ENCODE assay signal across 15 cellular contexts in genomic region chr18:44708451-44709083, GRCh38. TPM values are rescaled to one million over a fixed set of nuclear protein-coding genes. Genes with fewer than 3 reads are reported as not detected.
A peak's percentile ranks its signal among the peaks of the same experiment; 100 is the strongest.
DNase-seq lines count a peak whose midpoint lies in the region; ATAC-seq and TF ChIP-seq lines count a peak whose summit lies in the region.
"Had no signal": no experiment of that assay in that cellular context is flagged by ENCODE, and none has a peak within 500 bp of the region (broad histone marks: within the 10 kb centered on the region; RNA-seq: fewer than 3 reads in every experiment).

No MANE protein-coding gene starts in this region.

- no peaks in the 10 kb centered on the region for H3K36me3 ChIP-seq in ACC112 (ENCODE audit: insufficient read depth, low read length)
- peaks cover 0 to 6% (median 0%) of the 10 kb centered on the region in 4 donors for H3K36me3 ChIP-seq in sigmoid colon

- TF ChIP-seq EP300 in sigmoid colon (IDR thresholded peaks at IDR 0.05) = no peak

- H3K9me3 ChIP-seq in right cardiac atrium (ENCODE audit: control insufficient read depth, low read length) (no peaks in the 10 kb centered on the region), sigmoid colon (no peaks in the 10 kb centered on the region)
- H3K9me3 ChIP-seq: A549 had no signal

- no TSS peak for BruUV-seq in Calu3 (replicated peaks; lab: Mats Ljungman, UMichigan)

- TF ChIP-seq POLR2A in sigmoid colon (IDR thresholded peaks at IDR 0.05) = no peak

- H3K4me3 ChIP-seq in ACC112 (ENCODE audit: low read depth, low read length) (peak overlapping the region; percentile 56), right cardiac atrium (ENCODE audit: low read length) (no peak overlapping the region), sigmoid colon (no peak overlapping the region)
- H3K4me3 ChIP-seq: A549 had no signal

- H3K9me3 Mint-ChIP-seq in Calu3 (ENCODE audit: low read depth, unreplicated experiment) = no peaks in the 10 kb centered on the region

- H3K36me3 Mint-ChIP-seq in Calu3 (ENCODE audit: insufficient read depth, unreplicated experiment) = no peaks in the 10 kb centered on the region

- no peaks in the 10 kb centered on the region for H3K27me3 ChIP-seq in ACC112 (ENCODE audit: insufficient read depth, low read length)
- no peaks in the 10 kb centered on the region for H3K27me3 ChIP-seq in right cardiac atrium (ENCODE audit: control insufficient read depth, insufficient read depth)
- no peaks in the 10 kb centered on the region for H3K27me3 ChIP-seq in sigmoid colon

- no peak overlapping the region for H3K27ac Mint-ChIP-seq in Calu3 (ENCODE audit: unreplicated experiment)

- CTCF ChIA-PET in Calu3 (lab: Charles Lee) = no interaction called here

- H3K4me3 Mint-ChIP-seq in Calu3 (ENCODE audit: low read depth, unreplicated experiment) = no peak overlapping the region

- no peaks in the 10 kb centered on the region for H3K27me3 Mint-ChIP-seq in Calu3 (ENCODE audit: unreplicated experiment)

- TF ChIP-seq CTCF in sigmoid colon (IDR thresholded peaks at IDR 0.05) = no peak
- no peak for TF ChIP-seq CTCF in Calu3 (IDR thresholded peaks at IDR 0.05; ENCODE audit: unreplicated experiment)

- H3K4me1 Mint-ChIP-seq in Calu3 (ENCODE audit: low read depth, unreplicated experiment) = no peaks in the 10 kb centered on the region

- DNase-seq in astrocyte of the hippocampus (ENCODE audit: low read depth, low spot score) (peak; percentile 55), right cardiac atrium (peak in 2 of 3 donors; percentile 32 to 68), sigmoid colon (no peak), NCI-H1048 (lab: John Stamatoyannopoulos, UW) (no peak), Calu3 (no peak)
- no peak for DNase-seq in stimulated activated CD8-positive, alpha-beta memory T cell treated with anti-CD3 and anti-CD28 coated beads, Interleukin-4, amount 100 ng/mL, for 48 hours
- DNase-seq: activated T-cell treated with anti-CD3 and anti-CD28 coated beads, Interleukin-2, amount 50 U/mL, for 48 hours; anterior cingulate cortex; erythroblast; islet precursor cell; NCI-H1092 treated with DMSO at 0.1 percent for 48 hours; NCI-H82 had no signal

- H3K4me1 ChIP-seq in ACC112 (ENCODE audit: control insufficient read depth, insufficient read depth, low read length, unreplicated experiment) (peaks cover 20% of the 10 kb centered on the region), right cardiac atrium (ENCODE audit: control insufficient read depth, insufficient read depth, low read length) (no peaks in the 10 kb centered on the region), sigmoid colon (peaks cover 0 to 84% (median 59%) of the 10 kb centered on the region in 4 donors)
- H3K4me1 ChIP-seq: A549 had no signal

- H3K79me2 ChIP-seq in ACC112 (ENCODE audit: control insufficient read depth, insufficient read depth, low read length, unreplicated experiment) = no peaks in the 10 kb centered on the region

- H3K27ac ChIP-seq in ACC112 (ENCODE audit: low read depth, low read length) (no peak overlapping the region), right cardiac atrium (ENCODE audit: low read length) (peak overlapping the region; percentile 24), sigmoid colon (peak overlapping the region; percentile 65 to 88 (median 76))
- H3K27ac ChIP-seq: A549 had no signal

- ATAC-seq in right cardiac atrium (peak; percentile 59 to 65), SK-N-SH treated with all-trans-retinoic acid at 6 μM for 48 hours (no peak)
- ATAC-seq: A549 had no signal

- H2AFZ ChIP-seq in ACC112 (ENCODE audit: low read length, unreplicated experiment) = peak overlapping the region; percentile 66

- intact Hi-C loops in right cardiac atrium (cut with DNase I) = loop anchor here in 1 of 4 donors (10.0 kb wide), 1 partner anchor 146 kb away; no protein-coding TSS in a partner anchor
- intact Hi-C loops in sigmoid colon (cut with DNase I) = no loop called here
- intact Hi-C loops in Calu3 (cut with micrococcal nuclease; ENCODE audit: unreplicated experiment) = no loop called here

- WGBS in right cardiac atrium = 65% methylated on average over 9 of the region's 9 CpGs
- 81 to 87% methylated on average over 9 of the region's 9 CpGs for WGBS in sigmoid colon, 2 donors

TF ChIP-seq in SK-N-SH treated with all-trans-retinoic acid at 6 μM for 48 hours, 23 proteins besides CTCF, POLR2A, EP300 and RAD21:
- TF ChIP-seq ZNF70 (CRISPR knock-in tag; IDR thresholded peaks at IDR 0.05) (no peak), ZNF8 (CRISPR knock-in tag; IDR thresholded peaks at IDR 0.05) (no peak), SNAI2 (CRISPR knock-in tag; IDR thresholded peaks at IDR 0.05) (no peak), CSDC2 (CRISPR knock-in tag; IDR thresholded peaks at IDR 0.05) (no peak), RARB (CRISPR knock-in tag; IDR thresholded peaks at IDR 0.05) (no peak)

RNA-seq across cellular contexts. Expression of gene SETBP1, which starts 27.9 kb away (rescaled TPM):
- 10 to 100 TPM; 16.4 to 24.1 (median 19.8) TPM for total RNA-seq in right cardiac atrium
- polyA plus RNA-seq in right cardiac atrium = 2.0 TPM
- total RNA-seq in sigmoid colon = 100 to 1,000 TPM in 1 of 4 donors, 10 to 100 TPM in 3; 67.9 to 100 (median 70.2) TPM
- 1 to 10 TPM in 2 of 3 donors, under 1 TPM in 1; 0.69 to 3.7 (median 1.2) TPM for polyA plus RNA-seq in sigmoid colon
- 5.3 and 6.0 TPM in 2 replicates for total RNA-seq in Calu3 (2022)

Comparison
In these comparisons a context has a peak if more than half of its experiments do, and no peak if none do; other contexts are left out.
1. DNase-seq: peak in astrocyte of the hippocampus (single experiment) and right cardiac atrium (2 of 3); none in sigmoid colon (single experiment), NCI-H1048 (single experiment), stimulated activated CD8-positive, alpha-beta memory T cell treated with anti-CD3 and anti-CD28 coated beads, Interleukin-4, amount 100 ng/mL, for 48 hours (single experiment) and Calu3 (single experiment).